Comparison of ENCODE assay signal across 16 cellular contexts in the genomic region with DNA sequence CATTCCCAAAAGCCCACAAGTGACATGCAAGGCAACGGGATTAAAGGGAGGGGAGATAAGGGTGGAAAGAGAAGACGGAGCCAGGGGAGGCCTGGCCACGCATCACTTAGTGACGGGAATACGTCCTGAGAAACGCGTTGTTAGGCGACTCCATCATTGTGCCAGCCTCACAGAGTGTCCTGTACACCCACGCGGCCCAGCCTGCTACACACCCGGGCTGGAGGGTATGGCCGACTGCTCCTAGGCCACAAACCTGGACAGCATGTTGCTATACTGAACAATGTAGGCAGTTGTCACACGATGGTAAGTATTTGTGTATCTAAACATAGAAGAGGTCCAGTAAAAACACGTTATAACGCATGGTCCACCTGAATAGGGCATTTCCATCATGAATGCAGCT. TPM values are rescaled to one million over a fixed set of nuclear protein-coding genes. Genes with fewer than 3 reads are reported as not detected.
A peak's percentile ranks its signal among the peaks of the same experiment; 100 is the strongest.
DNase-seq lines count a peak whose midpoint lies in the region; ATAC-seq and TF ChIP-seq lines count a peak whose summit lies in the region.
"Had no signal": no experiment of that assay in that cellular context is flagged by ENCODE, and none has a peak within 500 bp of the region (broad histone marks: within the 10 kb centered on the region; RNA-seq: fewer than 3 reads in every experiment).

No MANE protein-coding gene starts in this region.

- ATAC-seq in natural killer cell treated with Interleukin-12 subunit alpha and Interleukin-12 subunit beta and Interleukin-15 and Interleukin-18, amount 100 ng/mL, for 72 hours: no peak
- ATAC-seq in natural killer cell: no peak
- ATAC-seq in lower lobe of right lung: no peak
- ATAC-seq in stimulated activated effector memory CD8-positive, alpha-beta T cell treated with anti-CD3 and anti-CD28 coated beads, Interleukin-12 subunit alpha, Interleukin-12 subunit beta, amount 100 ng/mL, for 72 hours: no peak
- ATAC-seq in GM21360 (IDR thresholded peaks at IDR 0.05; ENCODE audit: unreplicated experiment): no peak
- no peak for ATAC-seq in esophagus mucosa

- no peaks in the 10 kb centered on the region for H3K36me3 ChIP-seq in lower lobe of right lung

- intact Hi-C loops in natural killer cell (cut with micrococcal nuclease): no loop called here
- intact Hi-C loops in lower lobe of right lung (cut with DNase I): no loop called here

- H3K9me3 Mint-ChIP-seq in natural killer cell treated with Interleukin-12 subunit alpha and Interleukin-12 subunit beta and Interleukin-15 and Interleukin-18, amount 100 ng/mL, for 72 hours: no peaks in the 10 kb centered on the region
- H3K9me3 Mint-ChIP-seq in natural killer cell: no peaks in the 10 kb centered on the region
- no peaks in the 10 kb centered on the region for H3K9me3 Mint-ChIP-seq in stimulated activated effector memory CD8-positive, alpha-beta T cell treated with anti-CD3 and anti-CD28 coated beads, Interleukin-12 subunit alpha, Interleukin-12 subunit beta, amount 100 ng/mL, for 72 hours
- H3K9me3 Mint-ChIP-seq: CD14-positive monocyte had no signal

- H3K36me3 Mint-ChIP-seq in natural killer cell treated with Interleukin-12 subunit alpha and Interleukin-12 subunit beta and Interleukin-15 and Interleukin-18, amount 100 ng/mL, for 72 hours: no peaks in the 10 kb centered on the region
- no peaks in the 10 kb centered on the region for H3K36me3 Mint-ChIP-seq in natural killer cell
- peaks cover 21% of the 10 kb centered on the region for H3K36me3 Mint-ChIP-seq in stimulated activated effector memory CD8-positive, alpha-beta T cell treated with anti-CD3 and anti-CD28 coated beads, Interleukin-12 subunit alpha, Interleukin-12 subunit beta, amount 100 ng/mL, for 72 hours
- H3K36me3 Mint-ChIP-seq: CD14-positive monocyte had no signal

- H3K27me3 ChIP-seq in lower lobe of right lung (ENCODE audit: low read depth): no peaks in the 10 kb centered on the region

- H3K4me3 ChIP-seq in lower lobe of right lung: no peak overlapping the region
- H3K4me3 ChIP-seq: BLaER1 had no signal

- no peak overlapping the region for H3K27ac Mint-ChIP-seq in natural killer cell treated with Interleukin-12 subunit alpha and Interleukin-12 subunit beta and Interleukin-15 and Interleukin-18, amount 100 ng/mL, for 72 hours
- H3K27ac Mint-ChIP-seq in natural killer cell: no peak overlapping the region
- H3K27ac Mint-ChIP-seq in stimulated activated effector memory CD8-positive, alpha-beta T cell treated with anti-CD3 and anti-CD28 coated beads, Interleukin-12 subunit alpha, Interleukin-12 subunit beta, amount 100 ng/mL, for 72 hours: peak overlapping the region; percentile 60
- H3K27ac Mint-ChIP-seq: H9 had no signal

- no peak overlapping the region for H3K27ac ChIP-seq in lower lobe of right lung
- H3K27ac ChIP-seq: BLaER1 had no signal

- TF ChIP-seq CTCF in natural killer cell (IDR thresholded peaks at IDR 0.05) (no peak), lower lobe of right lung (IDR thresholded peaks at IDR 0.05) (no peak)

- H3K4me1 Mint-ChIP-seq in natural killer cell treated with Interleukin-12 subunit alpha and Interleukin-12 subunit beta and Interleukin-15 and Interleukin-18, amount 100 ng/mL, for 72 hours (ENCODE audit: low read depth in 2 of 2): no peaks in the 10 kb centered on the region
- H3K4me1 Mint-ChIP-seq in natural killer cell: no peaks in the 10 kb centered on the region
- H3K4me1 Mint-ChIP-seq in stimulated activated effector memory CD8-positive, alpha-beta T cell treated with anti-CD3 and anti-CD28 coated beads, Interleukin-12 subunit alpha, Interleukin-12 subunit beta, amount 100 ng/mL, for 72 hours: no peaks in the 10 kb centered on the region
- H3K4me1 Mint-ChIP-seq: CD14-positive monocyte had no signal

- no peaks in the 10 kb centered on the region for H3K4me1 ChIP-seq in lower lobe of right lung

- no peaks in the 10 kb centered on the region for H3K9me3 ChIP-seq in lower lobe of right lung

- no peak overlapping the region for H3K4me3 Mint-ChIP-seq in natural killer cell treated with Interleukin-12 subunit alpha and Interleukin-12 subunit beta and Interleukin-15 and Interleukin-18, amount 100 ng/mL, for 72 hours
- H3K4me3 Mint-ChIP-seq in natural killer cell: no peak overlapping the region
- H3K4me3 Mint-ChIP-seq in stimulated activated effector memory CD8-positive, alpha-beta T cell treated with anti-CD3 and anti-CD28 coated beads, Interleukin-12 subunit alpha, Interleukin-12 subunit beta, amount 100 ng/mL, for 72 hours: no peak overlapping the region
- H3K4me3 Mint-ChIP-seq: CD14-positive monocyte; CD4-positive, alpha-beta memory T cell; H9 had no signal

- H3K27me3 Mint-ChIP-seq in natural killer cell treated with Interleukin-12 subunit alpha and Interleukin-12 subunit beta and Interleukin-15 and Interleukin-18, amount 100 ng/mL, for 72 hours: no peaks in the 10 kb centered on the region
- H3K27me3 Mint-ChIP-seq in natural killer cell (ENCODE audit: low read depth in 2 of 2): no peaks in the 10 kb centered on the region
- H3K27me3 Mint-ChIP-seq: CD4-positive, alpha-beta memory T cell had no signal

- peak; percentile 46 for DNase-seq in natural killer cell treated with Interleukin-12 subunit alpha and Interleukin-12 subunit beta and Interleukin-15 and Interleukin-18, amount 100 ng/mL, for 72 hours (ENCODE audit: low spot score)
- DNase-seq in natural killer cell: no peak
- peak; percentile 31 for DNase-seq in lower lobe of right lung
- DNase-seq in stimulated activated effector memory CD8-positive, alpha-beta T cell treated with anti-CD3 and anti-CD28 coated beads, Interleukin-12 subunit alpha, Interleukin-12 subunit beta, amount 100 ng/mL, for 72 hours (ENCODE audit: low spot score in 2 of 2): no peak
- no peak for DNase-seq in cortex of kidney (lab: John Stamatoyannopoulos, UW)
- DNase-seq: 8988T; CD4-positive, alpha-beta memory T cell; DMS79 treated with DMSO at 0.1 percent for 48 hours; GF-D8; GOT3; H9 had no signal

RNA-seq across cellular contexts. Expression of gene NSG1, which starts 23.4 kb away (rescaled TPM):
- under 1 TPM in 1 of 2 donors, not detected in 1; 0.38 TPM for total RNA-seq in natural killer cell treated with Interleukin-12 subunit alpha and Interleukin-12 subunit beta and Interleukin-15 and Interleukin-18, amount 100 ng/mL, for 72 hours
- total RNA-seq in natural killer cell: 1 to 10 TPM in 2 of 3 donors, not detected in 1; 1.2 to 5.8 TPM
- total RNA-seq in lower lobe of right lung: 0.50 TPM
- 58.5 TPM for total RNA-seq in esophagus mucosa
- total RNA-seq: HT-29 had no signal

Comparison
In these comparisons a context has a peak if more than half of its experiments do, and no peak if none do; other contexts are left out.
1. DNase-seq: peak in natural killer cell treated with Interleukin-12 subunit alpha and Interleukin-12 subunit beta and Interleukin-15 and Interleukin-18, amount 100 ng/mL, for 72 hours (single experiment) and lower lobe of right lung (single experiment); none in natural killer cell (single experiment), stimulated activated effector memory CD8-positive, alpha-beta T cell treated with anti-CD3 and anti-CD28 coated beads, Interleukin-12 subunit alpha, Interleukin-12 subunit beta, amount 100 ng/mL, for 72 hours (0 of 2) and cortex of kidney (single experiment).